ENCODE assay signal across 9 cellular contexts in genomic region chr9:121286973-121287721, GRCh38. TPM values are rescaled to one million over a fixed set of nuclear protein-coding genes. Genes with fewer than 3 reads are reported as not detected.
A peak's percentile ranks its signal among the peaks of the same experiment; 100 is the strongest.
DNase-seq lines count a peak whose midpoint lies in the region; ATAC-seq and TF ChIP-seq lines count a peak whose summit lies in the region.
"Had no signal": no experiment of that assay in that cellular context is flagged by ENCODE, and none has a peak within 500 bp of the region (broad histone marks: within the 10 kb centered on the region; RNA-seq: fewer than 3 reads in every experiment).

No MANE protein-coding gene starts in this region.

- peak; percentile 46 for TF ChIP-seq EP300 in transverse colon (IDR thresholded peaks at IDR 0.05; ENCODE audit: low read depth)

- H3K27me3 ChIP-seq in BJ (ENCODE audit: control insufficient read depth, insufficient read depth, low read length) (no peaks in the 10 kb centered on the region), esophagus squamous epithelium (no peaks in the 10 kb centered on the region), mucosa of stomach (ENCODE audit: control insufficient read depth, insufficient read depth, low read length) (no peaks in the 10 kb centered on the region), transverse colon (no peaks in the 10 kb centered on the region)

- H3K27ac ChIP-seq in esophagus squamous epithelium (peak overlapping the region; percentile 94 to 100 (median 96)), transverse colon (peak overlapping the region; percentile 95 to 98 (median 96))
- H3K27ac ChIP-seq: KMS-11 had no signal

- H3K9me3 ChIP-seq in esophagus squamous epithelium (no peaks in the 10 kb centered on the region), mucosa of stomach (ENCODE audit: control insufficient read depth, low read length) (no peaks in the 10 kb centered on the region), transverse colon (no peaks in the 10 kb centered on the region)

- TF ChIP-seq POLR2A in esophagus squamous epithelium (IDR thresholded peaks at IDR 0.05) (peak in 2 of 4 donors; percentile 13 to 22), transverse colon (IDR thresholded peaks at IDR 0.05) (peak; percentile 49)

- WGBS in esophagus squamous epithelium, 2 donors: 9 to 19% methylated on average over 10 of the region's 13 CpGs
- WGBS in transverse colon (ENCODE audit: low coverage in 1 of 2), 2 donors: 0 to 19% methylated on average over 4 to 13 of the region's 13 CpGs

- peak; percentile 87 for DNase-seq in BJ (ENCODE audit: low read depth)
- peak; percentile 81 for DNase-seq in HS-5 (ENCODE audit: low read depth)
- DNase-seq in SW480 (ENCODE audit: low spot score): peak; percentile 97
- peak; percentile 26 for DNase-seq in esophagus squamous epithelium (lab: John Stamatoyannopoulos, UW)
- DNase-seq in transverse colon: peak; percentile 87
- no peak for DNase-seq in activated gamma-delta T cell treated with Interleukin-2 at 50 U/mL for 16 hours

- in situ Hi-C loops in transverse colon (cut with MboI; ENCODE audit: low pct_ligation_motif_present in 1 of 4, low pct_unique_long_range_greater_than_20kb in 1 of 4, low sequenced_read_pairs in 3 of 4): no loop called here

- H3K9ac ChIP-seq in mucosa of stomach (ENCODE audit: low read length): peak overlapping the region; percentile 53
- H3K9ac ChIP-seq: KMS-11 had no signal

- H3K4me3 ChIP-seq in BJ (ENCODE audit: low read depth, low read length) (no peak overlapping the region), esophagus squamous epithelium (peak overlapping the region in 3 of 4 donors; percentile 6 to 54 (median 22)), mucosa of stomach (ENCODE audit: low read length) (no peak overlapping the region), transverse colon (peak overlapping the region in 1 of 4 donors; percentile 23)

- intact Hi-C loops in esophagus squamous epithelium (cut with DNase I): no loop called here
- intact Hi-C loops in transverse colon (cut with DNase I; ENCODE audit: low total_unique reads): loop anchor here (2.0 kb wide), 1 partner anchor 18 kb away; the partner anchor contains the start of gene GSN

- H3K36me3 ChIP-seq in BJ (ENCODE audit: control insufficient read depth, insufficient read depth, low read length) (peaks cover 21% of the 10 kb centered on the region), esophagus squamous epithelium (no peaks in the 10 kb centered on the region), mucosa of stomach (ENCODE audit: control insufficient read depth, insufficient read depth, low read length) (peaks cover 12% of the 10 kb centered on the region), transverse colon (no peaks in the 10 kb centered on the region)

- H3K4me1 ChIP-seq in esophagus squamous epithelium (peaks cover 80 to 96% (median 91%) of the 10 kb centered on the region in 3 donors), mucosa of stomach (ENCODE audit: control insufficient read depth, insufficient read depth, low read length) (peaks cover 80% of the 10 kb centered on the region), transverse colon (peaks cover 78 to 88% (median 82%) of the 10 kb centered on the region in 4 donors)

- CTCF ChIA-PET in BJ (lab: Yijun Ruan, JAX): interaction anchor here (0.6 to 5.2 kb wide), 12 partner anchors 9 to 112 kb away, joined by 3 to 44 read pairs (median 5); no protein-coding TSS in a partner anchor

- peak; percentile 38 for TF ChIP-seq CTCF in BJ (IDR thresholded peaks at IDR 0.05; ENCODE audit: insufficient read depth, low read depth, low read length)
- TF ChIP-seq CTCF in esophagus squamous epithelium (IDR thresholded peaks at IDR 0.05): peak in 3 of 6 experiments; percentile 5 to 37 (median 13)
- peak in 3 of 5 experiments; percentile 6 to 22 (median 19) for TF ChIP-seq CTCF in transverse colon (IDR thresholded peaks at IDR 0.05)

- no peak for ATAC-seq in HG03175 (IDR thresholded peaks at IDR 0.05; ENCODE audit: unreplicated experiment)

- POLR2A ChIA-PET in BJ (lab: Charles Lee): interaction anchor here (0.6 to 1.0 kb wide), 3 partner anchors 18 to 532 kb away, joined by 3 to 4 read pairs (median 3); no protein-coding TSS in a partner anchor

RNA-seq across cellular contexts. Expression of gene GSN, which starts 19.2 kb away (rescaled TPM):
- 493 and 765 TPM in 2 replicates for polyA plus RNA-seq in BJ (2011; rRNA removed)
- 523 and 815 TPM in 2 replicates for polyA minus RNA-seq in BJ (2011; rRNA and poly(A)+ RNA removed)
- total RNA-seq in esophagus squamous epithelium (1,000 to 10,000 TPM in 2 of 4 donors, 100 to 1,000 TPM in 2; 287 to 1,151 (median 926) TPM), transverse colon (100 to 1,000 TPM; 628 to 986 (median 782) TPM)

Comparison
In these comparisons a context has a peak if more than half of its experiments do, and no peak if none do; other contexts are left out.
1. H3K4me3 ChIP-seq: peak in esophagus squamous epithelium (3 of 4); none in BJ (single experiment) and mucosa of stomach (single experiment).